19 cellular contexts compared by ENCODE assay signal in the genomic region with DNA sequence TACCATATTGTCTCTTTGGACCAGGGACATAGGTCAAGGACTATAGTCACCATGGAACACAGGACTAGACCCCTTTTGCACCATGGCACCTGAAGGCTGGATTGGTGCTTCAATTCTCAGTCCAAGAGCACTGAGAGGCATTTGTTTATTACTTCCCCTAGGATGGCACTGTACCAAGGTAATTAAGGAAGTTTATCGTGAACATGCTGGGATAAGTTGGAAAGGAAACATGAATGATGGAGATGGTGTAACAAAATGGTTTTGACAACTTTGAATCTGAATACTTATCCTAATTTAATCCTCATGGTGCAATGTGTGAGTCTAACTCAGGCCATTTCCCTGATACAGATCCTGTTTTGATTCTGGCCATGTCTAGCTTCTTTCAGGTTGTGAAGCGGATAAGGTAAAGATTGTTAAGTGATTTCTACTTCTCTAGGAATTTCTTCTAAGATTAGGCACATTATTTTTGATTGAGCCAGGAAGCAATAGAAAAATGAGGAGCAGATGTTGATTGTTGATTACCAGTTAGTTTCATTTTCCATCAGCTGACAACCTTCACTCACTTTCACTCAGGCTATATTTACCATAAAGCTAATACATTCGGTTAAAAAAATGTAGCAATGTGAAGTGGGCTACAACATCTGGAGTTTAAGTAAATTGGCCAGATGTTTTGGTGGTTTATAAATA. TPM values are rescaled to one million over a fixed set of nuclear protein-coding genes. Genes with fewer than 3 reads are reported as not detected.
DNase-seq lines count a peak whose midpoint lies in the region; ATAC-seq, FAIRE-seq and TF ChIP-seq lines count a peak whose summit lies in the region.
"Had no signal": no experiment of that assay in that cellular context is flagged by ENCODE, and none has a peak within 500 bp of the region (broad histone marks: within the 10 kb centered on the region; RNA-seq: fewer than 3 reads in every experiment).

No MANE protein-coding gene starts in this region.

- H2BK15ac ChIP-seq in H1 (ENCODE audit: low read length), result no peak overlapping the region

- H3K27me3 ChIP-seq in H1 (replicated peaks in 1 of 4; ENCODE audit: control insufficient read depth in 3 of 4, extremely low read depth in 1 of 4, insufficient read depth in 3 of 4, low read length in 3 of 4), result no peaks in the 10 kb centered on the region
- H3K27me3 ChIP-seq in subcutaneous abdominal adipose tissue (ENCODE audit: control insufficient read depth in 5 of 5, insufficient read depth in 4 of 5, low read length in 5 of 5), result no peaks in the 10 kb centered on the region
- H3K27me3 ChIP-seq in left lung, result no peaks in the 10 kb centered on the region
- no peaks in the 10 kb centered on the region for H3K27me3 ChIP-seq in left ventricle myocardium inferior (ENCODE audit: low read depth)
- H3K27me3 ChIP-seq: cardiac muscle cell, right atrium auricular region, upper lobe of right lung had no signal

- no peak overlapping the region for H3K4ac ChIP-seq in H1 (replicated peaks; ENCODE audit: insufficient read length, low read depth, low read length)

- H3K36me3 ChIP-seq in H1 (ENCODE audit: control insufficient read depth in 2 of 4, insufficient read depth in 4 of 4, low read length in 3 of 4) (no peaks in the 10 kb centered on the region), subcutaneous abdominal adipose tissue (ENCODE audit: control insufficient read depth in 5 of 5, insufficient read depth in 5 of 5, low read length in 5 of 5) (no peaks in the 10 kb centered on the region), left lung (no peaks in the 10 kb centered on the region), left ventricle myocardium inferior (no peaks in the 10 kb centered on the region)
- H3K36me3 ChIP-seq: cardiac muscle cell, right atrium auricular region, upper lobe of right lung had no signal

- H3K23me2 ChIP-seq in H1 (ENCODE audit: low read depth, low read length), result no peaks in the 10 kb centered on the region

- no peak overlapping the region for H4K5ac ChIP-seq in H1 (ENCODE audit: insufficient read length, low read depth, low read length)

- 0 out of 2 replicates have a peak overlapping the region, but pooled peaks have one; percentile 17 for H2AFZ ChIP-seq in H1 (ENCODE audit: low read length)

- intact Hi-C loops in left lung (cut with DNase I) (no loop called here), left ventricle myocardium inferior (cut with micrococcal nuclease) (no loop called here)

- no peak overlapping the region for H3K4me3 ChIP-seq in H1 (ENCODE audit: extremely low read depth in 1 of 4, insufficient read depth in 2 of 4, low read depth in 3 of 4, low read length in 4 of 4)
- H3K4me3 ChIP-seq in subcutaneous abdominal adipose tissue (ENCODE audit: low read depth in 1 of 5, low read length in 5 of 5), result peak overlapping the region in 1 of 5 donors; percentile 42
- H3K4me3 ChIP-seq in left lung, result no peak overlapping the region
- no peak overlapping the region for H3K4me3 ChIP-seq in left ventricle myocardium inferior
- H3K4me3 ChIP-seq: cardiac muscle cell, K562, right atrium auricular region, upper lobe of right lung had no signal

- no peaks in the 10 kb centered on the region for H3K9me3 ChIP-seq in H1 (ENCODE audit: insufficient read depth in 2 of 2, low read depth in 1 of 2, low read length in 1 of 2)
- H3K9me3 ChIP-seq in subcutaneous abdominal adipose tissue (ENCODE audit: control insufficient read depth in 5 of 5, low read length in 5 of 5), result no peaks in the 10 kb centered on the region
- H3K9me3 ChIP-seq in left lung, result no peaks in the 10 kb centered on the region
- no peaks in the 10 kb centered on the region for H3K9me3 ChIP-seq in left ventricle myocardium inferior (replicated peaks)
- H3K9me3 ChIP-seq: right atrium auricular region, upper lobe of right lung had no signal

- H3K27ac Mint-ChIP-seq in activated naive CD8-positive, alpha-beta T cell treated with anti-CD3 and anti-CD28 coated beads, Interleukin-2, amount 10 ng/mL, durations not matched to agents 7 days and 5 days, result no peak overlapping the region
- no peak overlapping the region for H3K27ac Mint-ChIP-seq in activated naive CD8-positive, alpha-beta T cell treated with anti-CD3 and anti-CD28 coated beads, Interleukin-2, amount 50 U/mL, for 24 hours
- H3K27ac Mint-ChIP-seq: activated T-helper 1 cell treated with anti-CD3 and anti-CD28 coated beads, Interleukin-12 subunit alpha, Interleukin-12 subunit beta, Interleukin-2, Interleukin-4 antibody, amounts not matched to agents 30 ng/mL and 10 ng/mL and 1 ng/mL, durations not matched to agents 14 hours and 24 hours and 36 hours; stimulated activated naive CD8-positive, alpha-beta T cell treated with anti-CD3 and anti-CD28 coated beads, Interleukin-15, Interleukin-2, amounts not matched to agents 100 ng/mL and 50 ng/mL, for 24 hours had no signal

- no peak overlapping the region for H2BK20ac ChIP-seq in H1 (ENCODE audit: low read length)

- no peaks in the 10 kb centered on the region for H3K9me3 Mint-ChIP-seq in activated naive CD8-positive, alpha-beta T cell treated with anti-CD3 and anti-CD28 coated beads, Interleukin-2, amount 10 ng/mL, durations not matched to agents 7 days and 5 days
- H3K9me3 Mint-ChIP-seq in activated naive CD8-positive, alpha-beta T cell treated with anti-CD3 and anti-CD28 coated beads, Interleukin-2, amount 50 U/mL, for 24 hours, result no peaks in the 10 kb centered on the region
- H3K9me3 Mint-ChIP-seq: activated T-helper 1 cell treated with anti-CD3 and anti-CD28 coated beads, Interleukin-12 subunit alpha, Interleukin-12 subunit beta, Interleukin-2, Interleukin-4 antibody, amounts not matched to agents 30 ng/mL and 10 ng/mL and 1 ng/mL, durations not matched to agents 14 hours and 24 hours and 36 hours; stimulated activated naive CD8-positive, alpha-beta T cell treated with anti-CD3 and anti-CD28 coated beads, Interleukin-15, Interleukin-2, amounts not matched to agents 100 ng/mL and 50 ng/mL, for 24 hours had no signal

- no peak overlapping the region for H4K91ac ChIP-seq in H1 (replicated peaks; ENCODE audit: insufficient read length, low read length)

- H3K56ac ChIP-seq in H1 (replicated peaks; ENCODE audit: insufficient read length, low read depth, low read length), result no peak overlapping the region

- no peak overlapping the region for H3K4me2 ChIP-seq in H1 (ENCODE audit: insufficient read depth in 1 of 2, low read depth in 2 of 2, low read length in 2 of 2)

- CTCF ChIA-PET in H1 (lab: Charles Lee; ENCODE audit: partially characterized antibody), result interaction anchor here (1.2 to 1.5 kb wide), 3 partner anchors 11 to 143 kb away, joined by 3 to 4 read pairs (median 3); no protein-coding TSS in a partner anchor

- no peak overlapping the region for H2AK5ac ChIP-seq in H1 (ENCODE audit: low read depth, low read length)

- H3K4me1 Mint-ChIP-seq in activated naive CD8-positive, alpha-beta T cell treated with anti-CD3 and anti-CD28 coated beads, Interleukin-2, amount 10 ng/mL, durations not matched to agents 7 days and 5 days, result peaks cover 8% of the 10 kb centered on the region
- peaks cover 12% of the 10 kb centered on the region for H3K4me1 Mint-ChIP-seq in activated naive CD8-positive, alpha-beta T cell treated with anti-CD3 and anti-CD28 coated beads, Interleukin-2, amount 50 U/mL, for 24 hours

- 98% methylated on average over 3 of the region's 3 CpGs; no CpG with 5 or more reads in 1 of the 2 experiments for WGBS in H1 (ENCODE audit: extremely low coverage in 1 of 2, insufficient coverage in 1 of 2, insufficient read length in 1 of 2, insufficient replicate concordance in 2 of 2, low coverage in 1 of 2, low lambda C conversion rate in 2 of 2, missing lambda C conversion rate in 1 of 2), 2 experiments

- TF ChIP-seq RAD21 in H1 (IDR thresholded peaks at IDR 0.05 in 1 of 2, conservative IDR thresholded peaks at IDR 0.05 in 1 of 2; ENCODE audit: low read depth in 2 of 2, low read length in 2 of 2), result no peak

- no peak overlapping the region for H2BK5ac ChIP-seq in H1 (ENCODE audit: low read depth, low read length)

- no peak overlapping the region for H3K9ac ChIP-seq in H1 (replicated peaks in 1 of 4; ENCODE audit: extremely low read depth in 1 of 4, low read depth in 3 of 4, low read length in 3 of 4)
- no peak overlapping the region for H3K9ac ChIP-seq in subcutaneous abdominal adipose tissue (ENCODE audit: low read length in 5 of 5)

- TF ChIP-seq POLR2A in H1 (IDR thresholded peaks at IDR 0.05; ENCODE audit: control extremely low read depth in 1 of 2, low read depth in 2 of 2, low read length in 2 of 2), result no peak

- ATAC-seq in activated naive CD8-positive, alpha-beta T cell treated with anti-CD3 and anti-CD28 coated beads, Interleukin-2, amount 10 ng/mL, durations not matched to agents 7 days and 5 days (ENCODE audit: low read depth), result no peak
- no peak for ATAC-seq in activated naive CD8-positive, alpha-beta T cell treated with anti-CD3 and anti-CD28 coated beads, Interleukin-2, amount 50 U/mL, for 24 hours
- ATAC-seq in left lung, result no peak
- ATAC-seq: K562, Right ventricle myocardium inferior, upper lobe of right lung had no signal

- no peaks in the 10 kb centered on the region for H4K20me1 ChIP-seq in H1 (replicated peaks in 1 of 2; ENCODE audit: control insufficient read depth in 1 of 2, insufficient read depth in 2 of 2, low read length in 2 of 2)

- no peak overlapping the region for H4K8ac ChIP-seq in H1 (ENCODE audit: extremely low read depth, insufficient read depth, low read length)

- H2BK12ac ChIP-seq in H1 (ENCODE audit: low read depth, low read length), result no peak overlapping the region

- H3K79me2 ChIP-seq in H1 (ENCODE audit: control insufficient read depth in 1 of 2, insufficient read depth in 2 of 2, low read length in 2 of 2), result no peaks in the 10 kb centered on the region

- peak overlapping the region; percentile 21 for H3K4me3 Mint-ChIP-seq in activated naive CD8-positive, alpha-beta T cell treated with anti-CD3 and anti-CD28 coated beads, Interleukin-2, amount 10 ng/mL, durations not matched to agents 7 days and 5 days
- no peak overlapping the region for H3K4me3 Mint-ChIP-seq in activated naive CD8-positive, alpha-beta T cell treated with anti-CD3 and anti-CD28 coated beads, Interleukin-2, amount 50 U/mL, for 24 hours
- H3K4me3 Mint-ChIP-seq: activated T-helper 1 cell treated with anti-CD3 and anti-CD28 coated beads, Interleukin-12 subunit alpha, Interleukin-12 subunit beta, Interleukin-2, Interleukin-4 antibody, amounts not matched to agents 30 ng/mL and 10 ng/mL and 1 ng/mL, durations not matched to agents 14 hours and 24 hours and 36 hours; stimulated activated naive CD8-positive, alpha-beta T cell treated with anti-CD3 and anti-CD28 coated beads, Interleukin-15, Interleukin-2, amounts not matched to agents 100 ng/mL and 50 ng/mL, for 24 hours had no signal

- no peaks in the 10 kb centered on the region for H3K79me1 ChIP-seq in H1 (ENCODE audit: low read depth, low read length)

- H3K23ac ChIP-seq in H1 (ENCODE audit: insufficient read length), result no peak overlapping the region

- no peak for TF ChIP-seq EP300 in H1 (IDR thresholded peaks at IDR 0.05; ENCODE audit: borderline replicate concordance in 1 of 2, low read depth in 2 of 2, low read length in 2 of 2)

- peaks cover 2% of the 10 kb centered on the region for H3K27me3 Mint-ChIP-seq in activated naive CD8-positive, alpha-beta T cell treated with anti-CD3 and anti-CD28 coated beads, Interleukin-2, amount 10 ng/mL, durations not matched to agents 7 days and 5 days
- no peaks in the 10 kb centered on the region for H3K27me3 Mint-ChIP-seq in activated naive CD8-positive, alpha-beta T cell treated with anti-CD3 and anti-CD28 coated beads, Interleukin-2, amount 50 U/mL, for 24 hours
- H3K27me3 Mint-ChIP-seq: stimulated activated naive CD8-positive, alpha-beta T cell treated with anti-CD3 and anti-CD28 coated beads, Interleukin-15, Interleukin-2, amounts not matched to agents 100 ng/mL and 50 ng/mL, for 24 hours had no signal

- H3K4me1 ChIP-seq in H1 (replicated peaks in 1 of 4; ENCODE audit: control insufficient read depth in 3 of 4, insufficient read depth in 4 of 4, low read length in 3 of 4) (no peaks in the 10 kb centered on the region), subcutaneous abdominal adipose tissue (ENCODE audit: control insufficient read depth in 5 of 5, insufficient read depth in 5 of 5, low read length in 5 of 5) (peaks cover 0 to 11% (median 4%) of the 10 kb centered on the region in 5 donors), left lung (no peaks in the 10 kb centered on the region), left ventricle myocardium inferior (peaks cover 6% of the 10 kb centered on the region)
- H3K4me1 ChIP-seq: right atrium auricular region, upper lobe of right lung had no signal

- TF ChIP-seq CTCF in H1 (IDR thresholded peaks at IDR 0.05; ENCODE audit: control extremely low read depth in 1 of 3, insufficient read depth in 1 of 3, low read depth in 1 of 3, low read length in 3 of 3) (no peak), left lung (IDR thresholded peaks at IDR 0.05) (no peak), left ventricle myocardium inferior (IDR thresholded peaks at IDR 0.05; ENCODE audit: borderline replicate concordance) (no peak)

- DNase-seq in activated naive CD8-positive, alpha-beta T cell treated with anti-CD3 and anti-CD28 coated beads, Interleukin-2, amount 10 ng/mL, durations not matched to agents 7 days and 5 days, result no peak
- no peak for DNase-seq in activated naive CD8-positive, alpha-beta T cell treated with anti-CD3 and anti-CD28 coated beads, Interleukin-2, amount 50 U/mL, for 24 hours
- DNase-seq in NCI-H1694 treated with DMSO at 0.1 percent for 48 hours (lab: John Stamatoyannopoulos, UW) (peak; percentile 47), H1 (ENCODE audit: low read depth in 1 of 2, low spot score in 2 of 2) (no peak), left lung (no peak), SIG-M5 (lab: John Stamatoyannopoulos, UW) (no peak), left ventricle myocardium inferior (no peak)
- DNase-seq: NCI-H1105 treated with DMSO at 0.1 percent for 48 hours, nucleus accumbens, T-helper 1 cell, upper lobe of right lung had no signal

- H3K27ac ChIP-seq in H1 (ENCODE audit: low read depth, low read length) (no peak overlapping the region), subcutaneous abdominal adipose tissue (ENCODE audit: low read depth, low read length) (peak overlapping the region; percentile 25), left lung (no peak overlapping the region), left ventricle myocardium inferior (replicated peaks) (no peak overlapping the region)
- H3K27ac ChIP-seq: cardiac muscle cell, HL-60, right atrium auricular region, upper lobe of right lung had no signal

- no peak overlapping the region for H2BK120ac ChIP-seq in H1 (replicated peaks; ENCODE audit: low read depth, low read length)

- H3K18ac ChIP-seq in H1 (ENCODE audit: extremely low read depth, low read length), result no peak overlapping the region

- no peaks in the 10 kb centered on the region for H3K36me3 Mint-ChIP-seq in activated naive CD8-positive, alpha-beta T cell treated with anti-CD3 and anti-CD28 coated beads, Interleukin-2, amount 10 ng/mL, durations not matched to agents 7 days and 5 days
- H3K36me3 Mint-ChIP-seq in activated naive CD8-positive, alpha-beta T cell treated with anti-CD3 and anti-CD28 coated beads, Interleukin-2, amount 50 U/mL, for 24 hours (ENCODE audit: low read depth), result no peaks in the 10 kb centered on the region

- POLR2A ChIA-PET in activated naive CD8-positive, alpha-beta T cell treated with anti-CD3 and anti-CD28 coated beads, Interleukin-2, amount 10 ng/mL, durations not matched to agents 7 days and 5 days (lab: Charles Lee), result no interaction called here
- POLR2A ChIA-PET in H1 (lab: Charles Lee; ENCODE audit: partially characterized antibody), result interaction anchor here (1.0 kb wide), 1 partner anchor 12 kb away, joined by 3 read pairs; no protein-coding TSS in a partner anchor

- FAIRE-seq in H1 (lab: Jason Lieb, UNC), result no peak
- FAIRE-seq: K562 had no signal

- H3K14ac ChIP-seq in H1 (ENCODE audit: insufficient read length), result no peak overlapping the region

RNA-seq across cellular contexts. Expression of a gene that starts 37.3 kb away (rescaled TPM):
- total RNA-seq in activated naive CD8-positive, alpha-beta T cell treated with anti-CD3 and anti-CD28 coated beads, Interleukin-2, amount 10 ng/mL, durations not matched to agents 7 days and 5 days, result 1 to 10 TPM in 1 of 2 experiments, under 1 TPM in 1; 0.86 to 1.1 TPM
- total RNA-seq in H1 (2021; fragmentation: NEBNext Ultra II Directional; extraction: Animal tissue kit (Norgen Biotek cat#: 25700)), result 12.0 and 13.2 TPM in 2 replicates
- 7.7 and 11.5 TPM in 2 replicates for polyA plus RNA-seq in H1 (2011; rRNA removed)
- polyA plus RNA-seq in H1 (2011; cell fraction: cytosol; rRNA removed), result 9.8 TPM
- polyA plus RNA-seq in H1 (2011; cell fraction: nucleus; rRNA removed), result 19.7 TPM
- polyA plus RNA-seq in H1 (2012, experiment 1 of 2), result 7.1 to 9.0 TPM (median 7.9 TPM) in 4 replicates
- 0.62 TPM for polyA plus RNA-seq in H1 (2012, experiment 2 of 2)
- polyA plus RNA-seq in H1 (2013, experiment 1 of 2), result 4.2 TPM
- 4.0 TPM for polyA plus RNA-seq in H1 (2013, experiment 2 of 2)
- polyA minus RNA-seq in H1 (2011; rRNA and poly(A)+ RNA removed), result 13.6 and 18.9 TPM in 2 replicates
- polyA minus RNA-seq in H1 (2011; cell fraction: cytosol; rRNA and poly(A)+ RNA removed), result 9.7 TPM
- 29.5 TPM for polyA minus RNA-seq in H1 (2011; cell fraction: nucleus; rRNA and poly(A)+ RNA removed)
- 10 to 100 TPM; 19.4 to 28.8 TPM for total RNA-seq in left lung
- total RNA-seq in left ventricle myocardium inferior, result 127 TPM
- polyA plus RNA-seq: K562 had no signal
